Comparison of ENCODE assay signal across 12 cellular contexts in the genomic region with DNA sequence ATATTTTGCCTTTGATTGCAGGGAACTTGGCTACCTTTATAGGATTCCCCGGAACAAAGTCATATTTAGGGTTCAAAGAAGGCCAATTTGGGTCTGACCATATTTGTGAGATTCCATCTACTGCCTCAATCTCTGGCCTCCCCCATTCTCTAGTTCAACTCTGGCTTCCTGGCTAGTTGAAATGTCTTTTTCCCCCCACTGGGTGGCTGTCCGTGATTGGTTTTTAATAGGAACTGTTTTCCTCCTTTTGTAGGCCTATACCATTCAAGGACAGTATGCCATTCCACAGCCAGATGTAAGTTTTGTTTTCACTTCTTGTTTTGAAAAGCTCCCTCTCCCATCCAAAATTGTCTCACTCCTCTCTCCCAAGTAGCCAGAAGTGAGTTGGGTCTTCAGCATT. TPM values are rescaled to one million over a fixed set of nuclear protein-coding genes. Genes with fewer than 3 reads are reported as not detected.
A peak's percentile ranks its signal among the peaks of the same experiment; 100 is the strongest.
DNase-seq lines count a peak whose midpoint lies in the region; ATAC-seq and TF ChIP-seq lines count a peak whose summit lies in the region.
"Had no signal": no experiment of that assay in that cellular context is flagged by ENCODE, and none has a peak within 500 bp of the region (broad histone marks: within the 10 kb centered on the region; RNA-seq: fewer than 3 reads in every experiment).

No MANE protein-coding gene starts in this region.

- H3K36me3 Mint-ChIP-seq in natural killer cell (peaks cover 41% of the 10 kb centered on the region), chondrocyte (ENCODE audit: low read depth) (peaks cover 57% of the 10 kb centered on the region), type B pancreatic cell (peaks cover 54% of the 10 kb centered on the region)
- H3K36me3 Mint-ChIP-seq in natural killer cell treated with Interleukin-12 subunit alpha and Interleukin-12 subunit beta and Interleukin-15 and Interleukin-18, amount 100 ng/mL, for 72 hours = peaks cover 62% of the 10 kb centered on the region
- peaks cover 76% of the 10 kb centered on the region for H3K36me3 Mint-ChIP-seq in activated naive CD4-positive, alpha-beta T cell treated with anti-CD3 and anti-CD28 coated beads for 36 hours (ENCODE audit: low read depth)

- H3K4me1 Mint-ChIP-seq in natural killer cell = peaks cover 31 to 35% of the 10 kb centered on the region in 2 donors
- peaks cover 30 to 44% of the 10 kb centered on the region in 2 donors for H3K4me1 Mint-ChIP-seq in natural killer cell treated with Interleukin-12 subunit alpha and Interleukin-12 subunit beta and Interleukin-15 and Interleukin-18, amount 100 ng/mL, for 72 hours (ENCODE audit: low read depth in 2 of 2)
- H3K4me1 Mint-ChIP-seq in chondrocyte (ENCODE audit: low read depth) = peaks cover 15% of the 10 kb centered on the region
- H3K4me1 Mint-ChIP-seq in type B pancreatic cell (ENCODE audit: unreplicated experiment) = peaks cover 10% of the 10 kb centered on the region
- peaks cover 32% of the 10 kb centered on the region for H3K4me1 Mint-ChIP-seq in activated naive CD4-positive, alpha-beta T cell treated with anti-CD3 and anti-CD28 coated beads for 36 hours (ENCODE audit: low read depth)

- H3K9me3 Mint-ChIP-seq in natural killer cell (no peaks in the 10 kb centered on the region), chondrocyte (ENCODE audit: low read depth) (no peaks in the 10 kb centered on the region), type B pancreatic cell (no peaks in the 10 kb centered on the region)
- H3K9me3 Mint-ChIP-seq in natural killer cell treated with Interleukin-12 subunit alpha and Interleukin-12 subunit beta and Interleukin-15 and Interleukin-18, amount 100 ng/mL, for 72 hours = no peaks in the 10 kb centered on the region
- H3K9me3 Mint-ChIP-seq in activated naive CD4-positive, alpha-beta T cell treated with anti-CD3 and anti-CD28 coated beads for 36 hours = no peaks in the 10 kb centered on the region
- H3K9me3 Mint-ChIP-seq: immature natural killer cell had no signal

- H3K27ac Mint-ChIP-seq in natural killer cell (peak overlapping the region; percentile 48 to 64), chondrocyte (ENCODE audit: unreplicated experiment) (peak overlapping the region; percentile 14), type B pancreatic cell (peak overlapping the region; percentile 11)
- peak overlapping the region in 1 of 2 donors; percentile 57 for H3K27ac Mint-ChIP-seq in natural killer cell treated with Interleukin-12 subunit alpha and Interleukin-12 subunit beta and Interleukin-15 and Interleukin-18, amount 100 ng/mL, for 72 hours
- no peak overlapping the region for H3K27ac Mint-ChIP-seq in activated naive CD4-positive, alpha-beta T cell treated with anti-CD3 and anti-CD28 coated beads for 36 hours

- H3K27me3 Mint-ChIP-seq in natural killer cell (ENCODE audit: low read depth in 2 of 2) (no peaks in the 10 kb centered on the region), chondrocyte (ENCODE audit: low read depth) (no peaks in the 10 kb centered on the region), type B pancreatic cell (no peaks in the 10 kb centered on the region)
- no peaks in the 10 kb centered on the region for H3K27me3 Mint-ChIP-seq in natural killer cell treated with Interleukin-12 subunit alpha and Interleukin-12 subunit beta and Interleukin-15 and Interleukin-18, amount 100 ng/mL, for 72 hours
- H3K27me3 Mint-ChIP-seq in activated naive CD4-positive, alpha-beta T cell treated with anti-CD3 and anti-CD28 coated beads for 36 hours (ENCODE audit: low read depth) = no peaks in the 10 kb centered on the region

- H3K4me3 Mint-ChIP-seq in natural killer cell (no peak overlapping the region), chondrocyte (ENCODE audit: unreplicated experiment) (no peak overlapping the region), type B pancreatic cell (no peak overlapping the region)
- H3K4me3 Mint-ChIP-seq in natural killer cell treated with Interleukin-12 subunit alpha and Interleukin-12 subunit beta and Interleukin-15 and Interleukin-18, amount 100 ng/mL, for 72 hours = no peak overlapping the region
- H3K4me3 Mint-ChIP-seq in activated naive CD4-positive, alpha-beta T cell treated with anti-CD3 and anti-CD28 coated beads for 36 hours = no peak overlapping the region
- H3K4me3 Mint-ChIP-seq: immature natural killer cell had no signal

- intact Hi-C loops in natural killer cell (cut with micrococcal nuclease) = no loop called here
- intact Hi-C loops in activated naive CD4-positive, alpha-beta T cell treated with anti-CD3 and anti-CD28 coated beads for 36 hours (cut with micrococcal nuclease) = no loop called here

- no peak for ATAC-seq in natural killer cell
- no peak for ATAC-seq in natural killer cell treated with Interleukin-12 subunit alpha and Interleukin-12 subunit beta and Interleukin-15 and Interleukin-18, amount 100 ng/mL, for 72 hours

- DNase-seq in natural killer cell = no peak
- DNase-seq in natural killer cell treated with Interleukin-12 subunit alpha and Interleukin-12 subunit beta and Interleukin-15 and Interleukin-18, amount 100 ng/mL, for 72 hours (ENCODE audit: low spot score) = no peak
- no peak for DNase-seq in chondrocyte (ENCODE audit: low spot score)
- no peak for DNase-seq in type B pancreatic cell (ENCODE audit: extremely low spot score, unreplicated experiment)
- no peak for DNase-seq in RKO (ENCODE audit: low spot score)
- DNase-seq in activated naive CD4-positive, alpha-beta T cell treated with anti-CD3 and anti-CD28 coated beads for 36 hours = no peak
- DNase-seq: activated T-cell treated with anti-CD3 and anti-CD28 coated beads, Interleukin-2, amount 50 U/mL, for 1 hour; immature natural killer cell; NCI-H226; WERI-Rb-1 had no signal

- CTCF ChIA-PET in activated naive CD4-positive, alpha-beta T cell treated with anti-CD3 and anti-CD28 coated beads for 36 hours (lab: Charles Lee) = interaction anchor here (1.5 kb wide), 1 partner anchor 43 kb away, joined by 4 read pairs; no protein-coding TSS in a partner anchor

- no peak for TF ChIP-seq CTCF in natural killer cell (IDR thresholded peaks at IDR 0.05)
- TF ChIP-seq CTCF in chondrocyte (IDR thresholded peaks at IDR 0.05) = peak; percentile 28
- TF ChIP-seq CTCF in type B pancreatic cell (conservative IDR thresholded peaks at IDR 0.05) = peak; percentile 23

RNA-seq across cellular contexts. Expression of gene PCBP2, which starts 13.8 kb away (rescaled TPM):
- total RNA-seq in natural killer cell (1,000 to 10,000 TPM in 1 of 3 donors, 100 to 1,000 TPM in 2; 910 to 1,083 (median 943) TPM), chondrocyte (601 to 638 TPM (median 611 TPM) in 3 replicates), type B pancreatic cell (ENCODE audit: low replicate concordance) (825 and 1,222 TPM in 2 replicates)
- total RNA-seq in natural killer cell treated with Interleukin-12 subunit alpha and Interleukin-12 subunit beta and Interleukin-15 and Interleukin-18, amount 100 ng/mL, for 72 hours = 100 to 1,000 TPM; 641 to 747 TPM
- 1,000 to 10,000 TPM; 1,085 to 1,132 TPM for total RNA-seq in activated naive CD4-positive, alpha-beta T cell treated with anti-CD3 and anti-CD28 coated beads for 36 hours

RNA-seq across cellular contexts. Expression of gene PRR13, which starts 24.1 kb away (rescaled TPM):
- total RNA-seq in natural killer cell (100 to 1,000 TPM; 214 to 233 (median 231) TPM), chondrocyte (96.2 to 110 TPM (median 102 TPM) in 3 replicates), type B pancreatic cell (ENCODE audit: low replicate concordance) (88.1 and 142 TPM in 2 replicates)
- total RNA-seq in natural killer cell treated with Interleukin-12 subunit alpha and Interleukin-12 subunit beta and Interleukin-15 and Interleukin-18, amount 100 ng/mL, for 72 hours = 100 to 1,000 TPM; 206 to 353 TPM
- 100 to 1,000 TPM; 207 to 216 TPM for total RNA-seq in activated naive CD4-positive, alpha-beta T cell treated with anti-CD3 and anti-CD28 coated beads for 36 hours

RNA-seq across cellular contexts. Expression of gene MAP3K12, which starts 33.6 kb away (rescaled TPM):
- total RNA-seq in natural killer cell = 10 to 100 TPM; 15.3 to 21.8 (median 21.8) TPM
- total RNA-seq in natural killer cell treated with Interleukin-12 subunit alpha and Interleukin-12 subunit beta and Interleukin-15 and Interleukin-18, amount 100 ng/mL, for 72 hours = 10 to 100 TPM; 13.1 to 13.3 TPM
- total RNA-seq in chondrocyte = 25.5 to 30.6 TPM (median 26.9 TPM) in 3 replicates
- total RNA-seq in type B pancreatic cell (ENCODE audit: low replicate concordance) = 10.6 and 31.6 TPM in 2 replicates
- total RNA-seq in activated naive CD4-positive, alpha-beta T cell treated with anti-CD3 and anti-CD28 coated beads for 36 hours = 1 to 10 TPM; 6.0 to 8.2 TPM

RNA-seq across cellular contexts. Expression of gene TARBP2, which starts 35.4 kb away (rescaled TPM):
- 10 to 100 TPM; 23.8 to 35.1 (median 33.7) TPM for total RNA-seq in natural killer cell
- total RNA-seq in natural killer cell treated with Interleukin-12 subunit alpha and Interleukin-12 subunit beta and Interleukin-15 and Interleukin-18, amount 100 ng/mL, for 72 hours = 10 to 100 TPM; 33.8 to 56.7 TPM
- 23.5 to 34.0 TPM (median 24.1 TPM) in 3 replicates for total RNA-seq in chondrocyte
- 46.4 and 52.3 TPM in 2 replicates for total RNA-seq in type B pancreatic cell (ENCODE audit: low replicate concordance)
- total RNA-seq in activated naive CD4-positive, alpha-beta T cell treated with anti-CD3 and anti-CD28 coated beads for 36 hours = 10 to 100 TPM; 25.0 to 26.8 TPM

RNA-seq across cellular contexts. Expression of gene NPFF, which starts 41.6 kb away (rescaled TPM):
- total RNA-seq in natural killer cell (not detected), chondrocyte (0.92 TPM in 1 of 3 replicates, not detected in the others), type B pancreatic cell (ENCODE audit: low replicate concordance) (not detected in 2 replicates)
- 1 to 10 TPM in 1 of 2 donors, not detected in 1; 1.9 TPM for total RNA-seq in natural killer cell treated with Interleukin-12 subunit alpha and Interleukin-12 subunit beta and Interleukin-15 and Interleukin-18, amount 100 ng/mL, for 72 hours
- not detected for total RNA-seq in activated naive CD4-positive, alpha-beta T cell treated with anti-CD3 and anti-CD28 coated beads for 36 hours
- total RNA-seq: MCF 10A, ureter had no signal
